ENCODE assay signal across 16 cellular contexts in genomic region chr1:109423498-109423897, GRCh38. TPM values are rescaled to one million over a fixed set of nuclear protein-coding genes. Genes with fewer than 3 reads are reported as not detected.
DNase-seq lines count a peak whose midpoint lies in the region; ATAC-seq and TF ChIP-seq lines count a peak whose summit lies in the region.
"Had no signal": no experiment of that assay in that cellular context is flagged by ENCODE, and none has a peak within 500 bp of the region (broad histone marks: within the 10 kb centered on the region; RNA-seq: fewer than 3 reads in every experiment).

No MANE protein-coding gene starts in this region.

- no peak overlapping the region for H2AFZ ChIP-seq in OCI-LY3 (ENCODE audit: low read depth, low read length)
- H2AFZ ChIP-seq in mammary epithelial cell (ENCODE audit: low read depth, low read length): no peak overlapping the region
- H2AFZ ChIP-seq: parathyroid adenoma had no signal

- in situ Hi-C loops in mammary epithelial cell (cut with MboI; ENCODE audit: low sequenced_read_pairs in 2 of 2): no loop called here

- H3K27me3 ChIP-seq in OCI-LY3 (ENCODE audit: low read depth, low read length) (no peaks in the 10 kb centered on the region), mammary epithelial cell (ENCODE audit: insufficient read depth, low read length) (no peaks in the 10 kb centered on the region)
- H3K27me3 ChIP-seq: MG63 had no signal

- peaks cover 81% of the 10 kb centered on the region for H3K79me2 ChIP-seq in OCI-LY3 (ENCODE audit: low read length)
- H3K79me2 ChIP-seq in mammary epithelial cell (ENCODE audit: insufficient read depth, low read length): peaks cover 87% of the 10 kb centered on the region

- intact Hi-C loops in activated naive CD4-positive, alpha-beta T cell treated with anti-CD3 and anti-CD28 coated beads for 36 hours (cut with micrococcal nuclease): loop anchor here (10.0 kb wide), 1 partner anchor 561 kb away; the partner anchor contains the start of gene AHCYL1
- intact Hi-C loops in mammary epithelial cell (cut with micrococcal nuclease): no loop called here

- no peak overlapping the region for H3K27ac ChIP-seq in OCI-LY3 (ENCODE audit: low read length)
- H3K27ac ChIP-seq in mammary epithelial cell (ENCODE audit: insufficient read depth, low read depth, low read length): no peak overlapping the region
- H3K27ac ChIP-seq: coronary artery, parathyroid adenoma had no signal

- dilution Hi-C loops in mammary epithelial cell (cut with HindIII; ENCODE audit: low sequenced_read_pairs): no loop called here

- no peaks in the 10 kb centered on the region for H3K9me3 Mint-ChIP-seq in activated naive CD4-positive, alpha-beta T cell treated with anti-CD3 and anti-CD28 coated beads for 36 hours
- no peaks in the 10 kb centered on the region for H3K9me3 Mint-ChIP-seq in stimulated activated effector memory CD8-positive, alpha-beta T cell treated with anti-CD3 and anti-CD28 coated beads, Interleukin-12 subunit alpha, Interleukin-12 subunit beta, amount 100 ng/mL, for 72 hours
- H3K9me3 Mint-ChIP-seq: memory B cell had no signal

- no TSS peak for BruUV-seq in mammary epithelial cell (replicated peaks; lab: Mats Ljungman, UMichigan)

- no peaks in the 10 kb centered on the region for H3K9me3 ChIP-seq in OCI-LY3 (ENCODE audit: insufficient read depth, low read length)
- no peaks in the 10 kb centered on the region for H3K9me3 ChIP-seq in mammary epithelial cell (replicated peaks; ENCODE audit: insufficient read depth, low read length)
- H3K9me3 ChIP-seq: MG63 had no signal

- WGBS in mammary epithelial cell (ENCODE audit: low coverage, missing lambda C conversion rate): 69% methylated on average over 2 of the region's 2 CpGs

- H3K9ac ChIP-seq in OCI-LY3 (ENCODE audit: low read length): no peak overlapping the region
- no peak overlapping the region for H3K9ac ChIP-seq in mammary epithelial cell (ENCODE audit: insufficient read depth, low read length)
- H3K9ac ChIP-seq: parathyroid adenoma had no signal

- H3K4me1 ChIP-seq in OCI-LY3 (ENCODE audit: low read length) (peaks cover 15% of the 10 kb centered on the region), mammary epithelial cell (ENCODE audit: insufficient read depth, low read length) (peaks cover 8% of the 10 kb centered on the region)
- H3K4me1 ChIP-seq: parathyroid adenoma had no signal

- H4K20me1 ChIP-seq in OCI-LY3 (ENCODE audit: insufficient read depth, low read length) (no peaks in the 10 kb centered on the region), mammary epithelial cell (ENCODE audit: insufficient read depth, low read length) (no peaks in the 10 kb centered on the region)

- no peak for ATAC-seq in stimulated activated effector memory CD8-positive, alpha-beta T cell treated with anti-CD3 and anti-CD28 coated beads, Interleukin-12 subunit alpha, Interleukin-12 subunit beta, amount 100 ng/mL, for 72 hours

- H3K4me3 ChIP-seq in OCI-LY3 (ENCODE audit: low read length) (no peak overlapping the region), mammary epithelial cell (replicated peaks in 1 of 3; ENCODE audit: insufficient read depth in 1 of 3, low read depth in 2 of 3, low read length in 3 of 3) (no peak overlapping the region)
- H3K4me3 ChIP-seq: coronary artery, MG63 had no signal

- DNase-seq in activated naive CD4-positive, alpha-beta T cell treated with anti-CD3 and anti-CD28 coated beads for 36 hours: no peak
- DNase-seq in activated naive CD4-positive, alpha-beta T cell treated with anti-CD3 and anti-CD28 coated beads, Interleukin-2, amount 50 U/mL, for 16 hours: no peak
- DNase-seq in mammary epithelial cell (no peak), midbrain (lab: John Stamatoyannopoulos, UW) (no peak), C1 segment of cervical spinal cord (lab: John Stamatoyannopoulos, UW) (no peak), Ammon's horn (ENCODE audit: low spot score) (no peak)
- no peak for DNase-seq in stimulated activated effector memory CD8-positive, alpha-beta T cell treated with anti-CD3 and anti-CD28 coated beads, Interleukin-12 subunit alpha, Interleukin-12 subunit beta, amount 100 ng/mL, for 72 hours (ENCODE audit: low spot score in 2 of 2)
- DNase-seq: amniotic stem cell; MG63; NCI-H2171; NK-92 treated with Interleukin-12 subunit alpha and Interleukin-12 subunit beta, amount 100 ng/mL, for 24 hours; stimulated activated CD8-positive, alpha-beta memory T cell treated with anti-CD3 and anti-CD28 coated beads, Interleukin-4, amount 100 ng/mL, for 48 hours had no signal

- H3K27me3 Mint-ChIP-seq in activated naive CD4-positive, alpha-beta T cell treated with anti-CD3 and anti-CD28 coated beads for 36 hours (ENCODE audit: low read depth): no peaks in the 10 kb centered on the region
- H3K27me3 Mint-ChIP-seq: memory B cell had no signal

- no peak for TF ChIP-seq CTCF in OCI-LY3 (IDR thresholded peaks at IDR 0.05; ENCODE audit: low read depth, low read length)
- no peak for TF ChIP-seq CTCF in mammary epithelial cell (conservative IDR thresholded peaks at IDR 0.05 in 1 of 2, IDR thresholded peaks at IDR 0.05 in 1 of 2; ENCODE audit: extremely low read depth in 1 of 2, insufficient read depth in 1 of 2, low read depth in 1 of 2, low read length in 2 of 2)

- CTCF ChIA-PET in activated naive CD4-positive, alpha-beta T cell treated with anti-CD3 and anti-CD28 coated beads for 36 hours (lab: Charles Lee): interaction anchor here (0.7 to 0.9 kb wide), 2 partner anchors 108 to 123 kb away, joined by 3 to 5 read pairs; no protein-coding TSS in a partner anchor
- CTCF ChIA-PET in mammary epithelial cell (lab: Charles Lee; ENCODE audit: low non-redundant PET): no interaction called here

- H3K27ac Mint-ChIP-seq in activated naive CD4-positive, alpha-beta T cell treated with anti-CD3 and anti-CD28 coated beads for 36 hours: peak overlapping the region; percentile 97
- H3K27ac Mint-ChIP-seq in stimulated activated effector memory CD8-positive, alpha-beta T cell treated with anti-CD3 and anti-CD28 coated beads, Interleukin-12 subunit alpha, Interleukin-12 subunit beta, amount 100 ng/mL, for 72 hours: peak overlapping the region; percentile 98
- H3K27ac Mint-ChIP-seq: memory B cell had no signal

- peak overlapping the region; percentile 5 for H3K4me3 Mint-ChIP-seq in activated naive CD4-positive, alpha-beta T cell treated with anti-CD3 and anti-CD28 coated beads for 36 hours
- peak overlapping the region; percentile 89 for H3K4me3 Mint-ChIP-seq in stimulated activated effector memory CD8-positive, alpha-beta T cell treated with anti-CD3 and anti-CD28 coated beads, Interleukin-12 subunit alpha, Interleukin-12 subunit beta, amount 100 ng/mL, for 72 hours
- H3K4me3 Mint-ChIP-seq: memory B cell had no signal

- H3K4me2 ChIP-seq in OCI-LY3 (ENCODE audit: low read length) (0 out of 2 replicates have a peak overlapping the region, but pooled peaks have one; percentile 14), mammary epithelial cell (ENCODE audit: insufficient read depth, low read depth, low read length) (peak overlapping the region; percentile 5)

- H3K36me3 ChIP-seq in OCI-LY3 (replicated peaks; ENCODE audit: low read depth, low read length) (peaks cover 13% of the 10 kb centered on the region), mammary epithelial cell (ENCODE audit: insufficient read depth, low read length) (peaks cover 4% of the 10 kb centered on the region)

- peaks cover 34% of the 10 kb centered on the region for H3K36me3 Mint-ChIP-seq in activated naive CD4-positive, alpha-beta T cell treated with anti-CD3 and anti-CD28 coated beads for 36 hours (ENCODE audit: low read depth)
- H3K36me3 Mint-ChIP-seq in stimulated activated effector memory CD8-positive, alpha-beta T cell treated with anti-CD3 and anti-CD28 coated beads, Interleukin-12 subunit alpha, Interleukin-12 subunit beta, amount 100 ng/mL, for 72 hours: peaks cover 83% of the 10 kb centered on the region

- peaks cover 43% of the 10 kb centered on the region for H3K4me1 Mint-ChIP-seq in activated naive CD4-positive, alpha-beta T cell treated with anti-CD3 and anti-CD28 coated beads for 36 hours (ENCODE audit: low read depth)
- peaks cover 32% of the 10 kb centered on the region for H3K4me1 Mint-ChIP-seq in stimulated activated effector memory CD8-positive, alpha-beta T cell treated with anti-CD3 and anti-CD28 coated beads, Interleukin-12 subunit alpha, Interleukin-12 subunit beta, amount 100 ng/mL, for 72 hours

RNA-seq across cellular contexts. Expression of gene PSMA5, which starts 2.8 kb away (rescaled TPM):
- 100 to 1,000 TPM; 181 to 202 TPM for total RNA-seq in activated naive CD4-positive, alpha-beta T cell treated with anti-CD3 and anti-CD28 coated beads for 36 hours
- total RNA-seq in mammary epithelial cell: 100 to 1,000 TPM in 1 of 2 donors, 10 to 100 TPM in 1; 46.0 to 110 TPM
- 118 TPM for polyA plus RNA-seq in mammary epithelial cell
- polyA minus RNA-seq in mammary epithelial cell: 65.3 TPM

RNA-seq across cellular contexts. Expression of gene SORT1, which starts 25.8 kb away (rescaled TPM):
- total RNA-seq in activated naive CD4-positive, alpha-beta T cell treated with anti-CD3 and anti-CD28 coated beads for 36 hours: under 1 TPM; 0.32 to 0.33 TPM
- total RNA-seq in mammary epithelial cell: 10 to 100 TPM; 24.6 to 41.8 TPM
- 6.9 TPM for polyA plus RNA-seq in mammary epithelial cell
- polyA minus RNA-seq in mammary epithelial cell: 53.9 TPM

RNA-seq across cellular contexts. Expression of gene SYPL2, which starts 42.8 kb away (rescaled TPM):
- under 1 TPM in 1 of 2 experiments, not detected in 1; 0.05 TPM for total RNA-seq in activated naive CD4-positive, alpha-beta T cell treated with anti-CD3 and anti-CD28 coated beads for 36 hours
- total RNA-seq in mammary epithelial cell: not detected
- 0.02 TPM for polyA plus RNA-seq in mammary epithelial cell
- not detected for polyA minus RNA-seq in mammary epithelial cell

Comparison
In these comparisons a context has a peak if more than half of its experiments do, and no peak if none do; other contexts are left out.
1. RNA of gene SORT1, which starts 25.8 kb away (total RNA-seq): 24.6 to 41.8 TPM in mammary epithelial cell; 0.32 to 0.33 TPM in activated naive CD4-positive, alpha-beta T cell treated with anti-CD3 and anti-CD28 coated beads for 36 hours; every median in the first group is over 10 times any median in the second.